ENCODE assay signal across 8 cellular contexts in the genomic region with DNA sequence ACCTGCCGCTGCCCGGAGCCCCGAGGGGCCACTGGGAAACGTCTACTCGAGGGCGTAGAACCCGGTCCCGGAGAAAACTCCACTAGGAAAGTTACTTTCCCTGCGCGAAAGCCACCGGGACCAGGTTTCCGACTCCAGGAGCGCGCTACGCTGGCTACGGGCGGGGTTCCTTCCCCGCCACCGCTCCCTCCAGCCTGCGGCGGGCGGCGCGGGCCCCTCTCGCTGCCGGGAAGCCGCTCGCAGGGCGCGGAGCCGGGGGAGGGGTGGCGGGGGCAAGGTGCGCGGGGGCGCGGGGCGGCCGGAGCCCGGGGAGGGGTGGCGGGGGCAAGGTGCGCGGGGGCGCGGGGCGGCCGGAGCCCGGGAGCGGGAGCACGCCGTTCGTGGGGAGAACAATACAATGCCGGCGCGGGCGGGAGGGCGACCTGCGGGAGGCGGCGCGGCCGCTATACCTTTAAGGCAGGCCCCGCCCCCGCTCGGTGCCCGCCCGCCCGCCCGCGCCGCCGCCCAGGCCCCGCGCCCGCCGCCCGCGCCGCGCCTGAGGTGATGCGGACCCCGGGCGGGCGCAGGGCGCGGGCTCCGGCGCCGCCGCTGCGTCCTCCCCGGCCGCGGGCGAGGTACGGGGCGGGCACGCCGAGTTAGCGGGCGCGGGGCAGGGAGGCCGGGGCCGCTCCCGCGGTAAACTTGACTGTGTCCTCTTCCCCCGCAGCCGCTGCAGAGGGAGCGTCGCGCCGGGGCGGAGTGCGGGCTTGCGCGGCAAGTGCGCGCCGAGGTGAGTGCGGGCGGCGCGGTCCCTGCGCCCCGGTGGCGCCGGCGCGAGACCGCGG.
A peak's percentile ranks its signal among the peaks of the same experiment; 100 is the strongest.
DNase-seq lines count a peak whose midpoint lies in the region; ATAC-seq and TF ChIP-seq lines count a peak whose summit lies in the region.

No MANE protein-coding gene starts in this region.

- peak in 4 of 7 experiments; percentile 0 to 50 (median 17) for DNase-seq in CD8-positive, alpha-beta T cell
- DNase-seq in M059J (ENCODE audit: low read depth), result peak; percentile 60
- peak; percentile 29 for DNase-seq in activated CD4-positive, alpha-beta T cell treated with anti-CD3 and anti-CD28 coated beads, Interleukin-2, amount 10 ng/mL, durations not matched to agents 7 days and 5 days
- peak; percentile 33 for DNase-seq in endothelial cell (ENCODE audit: low spot score)
- peak; percentile 75 to 82 (median 77) for DNase-seq in mucosa of descending colon
- DNase-seq in tibial artery, result peak in 1 of 2 donors; percentile 46
- no peak for DNase-seq in cerebellar nuclear complex (lab: John Stamatoyannopoulos, UW)

- no peak overlapping the region for H3K27ac Mint-ChIP-seq in CD8-positive, alpha-beta T cell
- no peak overlapping the region for H3K27ac Mint-ChIP-seq in activated CD4-positive, alpha-beta T cell treated with anti-CD3 and anti-CD28 coated beads, Interleukin-2, amount 10 ng/mL, durations not matched to agents 7 days and 5 days
- no peak overlapping the region for H3K27ac Mint-ChIP-seq in endothelial cell (ENCODE audit: unreplicated experiment)

- H3K36me3 Mint-ChIP-seq in CD8-positive, alpha-beta T cell, result no peaks in the 10 kb centered on the region
- peaks cover 4% of the 10 kb centered on the region for H3K36me3 Mint-ChIP-seq in activated CD4-positive, alpha-beta T cell treated with anti-CD3 and anti-CD28 coated beads, Interleukin-2, amount 10 ng/mL, durations not matched to agents 7 days and 5 days (ENCODE audit: low read depth)
- H3K36me3 Mint-ChIP-seq in endothelial cell (ENCODE audit: low read depth, unreplicated experiment), result no peaks in the 10 kb centered on the region

- peak; percentile 70 for ATAC-seq in CD8-positive, alpha-beta T cell
- ATAC-seq in GM21367 (IDR thresholded peaks at IDR 0.05; ENCODE audit: unreplicated experiment) (peak; percentile 49), mucosa of descending colon (peak; percentile 72)

- intact Hi-C loops in CD8-positive, alpha-beta T cell (cut with DNase I, micrococcal nuclease), result no loop called here
- intact Hi-C loops in mucosa of descending colon (cut with DNase I, micrococcal nuclease) (no loop called here), tibial artery (cut with DNase I; ENCODE audit: low total_unique reads) (loop anchor here (5.0 kb wide), 1 partner anchor 53 kb away; no protein-coding TSS in a partner anchor)

- peaks cover 27% of the 10 kb centered on the region for H3K27me3 ChIP-seq in CD8-positive, alpha-beta T cell (ENCODE audit: insufficient read depth, low read length)
- no peaks in the 10 kb centered on the region for H3K27me3 ChIP-seq in tibial artery

- no peak overlapping the region for H3K4me3 Mint-ChIP-seq in CD8-positive, alpha-beta T cell
- peak overlapping the region; percentile 67 for H3K4me3 Mint-ChIP-seq in activated CD4-positive, alpha-beta T cell treated with anti-CD3 and anti-CD28 coated beads, Interleukin-2, amount 10 ng/mL, durations not matched to agents 7 days and 5 days
- no peak overlapping the region for H3K4me3 Mint-ChIP-seq in endothelial cell (ENCODE audit: unreplicated experiment)

- no peaks in the 10 kb centered on the region for H3K36me3 ChIP-seq in CD8-positive, alpha-beta T cell (ENCODE audit: insufficient read depth, low read length)
- H3K36me3 ChIP-seq in mucosa of descending colon (ENCODE audit: low read depth) (no peaks in the 10 kb centered on the region), tibial artery (peaks cover 0 to 10% (median 6%) of the 10 kb centered on the region in 3 donors)

- H3K4me3 ChIP-seq in CD8-positive, alpha-beta T cell (ENCODE audit: low read depth, low read length), result peak overlapping the region; percentile 51
- H3K4me3 ChIP-seq in mucosa of descending colon (peak overlapping the region; percentile 61), tibial artery (peak overlapping the region; percentile 74 to 88)

- H3K9me3 Mint-ChIP-seq in CD8-positive, alpha-beta T cell, result no peaks in the 10 kb centered on the region
- no peaks in the 10 kb centered on the region for H3K9me3 Mint-ChIP-seq in activated CD4-positive, alpha-beta T cell treated with anti-CD3 and anti-CD28 coated beads, Interleukin-2, amount 10 ng/mL, durations not matched to agents 7 days and 5 days
- H3K9me3 Mint-ChIP-seq in endothelial cell (ENCODE audit: unreplicated experiment), result no peaks in the 10 kb centered on the region

- no peaks in the 10 kb centered on the region for H3K9me3 ChIP-seq in CD8-positive, alpha-beta T cell (ENCODE audit: low read length)
- H3K9me3 ChIP-seq in mucosa of descending colon, result no peaks in the 10 kb centered on the region
- H3K9me3 ChIP-seq in tibial artery, result no peaks in the 10 kb centered on the region

- CTCF ChIA-PET in CD8-positive, alpha-beta T cell (lab: Charles Lee), result no interaction called here
- CTCF ChIA-PET in activated CD4-positive, alpha-beta T cell treated with anti-CD3 and anti-CD28 coated beads, Interleukin-2, amount 10 ng/mL, durations not matched to agents 7 days and 5 days (lab: Charles Lee), result no interaction called here

- H3K4me1 ChIP-seq in CD8-positive, alpha-beta T cell (ENCODE audit: insufficient read depth, low read length), result peaks cover 9% of the 10 kb centered on the region
- H3K4me1 ChIP-seq in mucosa of descending colon (ENCODE audit: low read depth) (no peaks in the 10 kb centered on the region), tibial artery (peaks cover 0 to 34% (median 0%) of the 10 kb centered on the region in 4 donors)

- peaks cover 39% of the 10 kb centered on the region for H3K27me3 Mint-ChIP-seq in CD8-positive, alpha-beta T cell (ENCODE audit: low read depth)
- H3K27me3 Mint-ChIP-seq in activated CD4-positive, alpha-beta T cell treated with anti-CD3 and anti-CD28 coated beads, Interleukin-2, amount 10 ng/mL, durations not matched to agents 7 days and 5 days, result peaks cover 43% of the 10 kb centered on the region
- H3K27me3 Mint-ChIP-seq in endothelial cell (ENCODE audit: unreplicated experiment), result peaks cover 2% of the 10 kb centered on the region

- peaks cover 7% of the 10 kb centered on the region for H3K4me1 Mint-ChIP-seq in CD8-positive, alpha-beta T cell (ENCODE audit: low read depth)
- H3K4me1 Mint-ChIP-seq in activated CD4-positive, alpha-beta T cell treated with anti-CD3 and anti-CD28 coated beads, Interleukin-2, amount 10 ng/mL, durations not matched to agents 7 days and 5 days, result peaks cover 8% of the 10 kb centered on the region
- peaks cover 25% of the 10 kb centered on the region for H3K4me1 Mint-ChIP-seq in endothelial cell (ENCODE audit: unreplicated experiment)

- POLR2A ChIA-PET in CD8-positive, alpha-beta T cell (lab: Charles Lee), result no interaction called here
- POLR2A ChIA-PET in activated CD4-positive, alpha-beta T cell treated with anti-CD3 and anti-CD28 coated beads, Interleukin-2, amount 10 ng/mL, durations not matched to agents 7 days and 5 days (lab: Charles Lee), result no interaction called here

- H3K27ac ChIP-seq in CD8-positive, alpha-beta T cell (ENCODE audit: low read depth, low read length), result no peak overlapping the region
- peak overlapping the region; percentile 96 to 99 for H3K27ac ChIP-seq in tibial artery

- no peak for TF ChIP-seq CTCF in CD8-positive, alpha-beta T cell (IDR thresholded peaks at IDR 0.05)
- TF ChIP-seq CTCF in endothelial cell (IDR thresholded peaks at IDR 0.05; ENCODE audit: unreplicated experiment) (no peak), mucosa of descending colon (IDR thresholded peaks at IDR 0.05) (no peak), tibial artery (IDR thresholded peaks at IDR 0.05) (no peak)

Comparison
In these comparisons a context has a peak if more than half of its experiments do, and no peak if none do; other contexts are left out.
1. DNase-seq: peak in CD8-positive, alpha-beta T cell (4 of 7), M059J (single experiment), activated CD4-positive, alpha-beta T cell treated with anti-CD3 and anti-CD28 coated beads, Interleukin-2, amount 10 ng/mL, durations not matched to agents 7 days and 5 days (single experiment), endothelial cell (single experiment) and mucosa of descending colon (3 of 3); none in cerebellar nuclear complex (0 of 2).
2. Peak in every context shown above with its lines, with median percentiles within 50 percentile points of each other: ATAC-seq and H3K4me3 ChIP-seq.